In the genomic region with DNA sequence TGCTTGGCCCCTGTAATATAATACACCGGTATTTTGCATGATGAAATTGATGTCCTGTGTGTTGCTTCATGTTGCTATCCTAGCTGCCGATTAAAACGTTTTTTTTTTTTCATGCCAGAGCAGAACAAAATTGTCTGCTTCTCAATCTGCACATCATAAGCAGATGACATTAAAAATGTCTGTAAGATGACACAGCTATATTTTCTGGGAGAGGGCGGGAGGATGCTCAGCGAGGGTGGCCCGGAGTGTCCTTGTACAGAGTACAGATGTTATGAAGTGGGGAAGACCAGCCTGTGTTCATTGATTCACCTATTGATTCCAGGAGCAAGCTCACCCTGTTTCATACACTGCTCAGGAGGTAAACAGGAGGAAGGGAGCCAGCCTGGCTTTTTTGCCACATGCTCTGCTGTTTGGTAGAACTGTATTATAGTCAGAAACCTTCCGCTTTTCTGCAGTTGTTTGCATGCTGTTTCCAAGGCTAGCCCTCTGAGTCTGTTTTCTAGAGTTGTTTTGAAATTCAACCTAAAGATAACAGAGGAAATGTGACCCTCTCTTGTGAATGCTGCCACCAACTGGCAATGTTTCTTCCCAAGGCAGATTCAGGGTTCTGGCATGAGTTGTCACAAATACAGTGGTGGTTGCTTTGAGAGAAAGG, we compare ENCODE assay signal across 9 cellular contexts. TPM values are rescaled to one million over a fixed set of nuclear protein-coding genes. Genes with fewer than 3 reads are reported as not detected.
DNase-seq lines count a peak whose midpoint lies in the region; ATAC-seq and TF ChIP-seq lines count a peak whose summit lies in the region.
"Had no signal": no experiment of that assay in that cellular context is flagged by ENCODE, and none has a peak within 500 bp of the region (broad histone marks: within the 10 kb centered on the region; RNA-seq: fewer than 3 reads in every experiment).

No MANE protein-coding gene starts in this region.

- no peaks in the 10 kb centered on the region for H3K9me2 ChIP-seq in PC-3 (replicated peaks; ENCODE audit: low read length)
- H3K9me2 ChIP-seq in neural cell (ENCODE audit: insufficient read depth, low read length) = no peaks in the 10 kb centered on the region

- intact Hi-C loops in PC-3 (cut with micrococcal nuclease) = loop anchor here (2.0 kb wide), 2 partner anchors 208 to 318 kb away; no protein-coding TSS in a partner anchor

- TF ChIP-seq EP300 in Ishikawa (IDR thresholded peaks at IDR 0.05; ENCODE audit: borderline replicate concordance) = no peak
- TF ChIP-seq EP300 in neural cell (conservative IDR thresholded peaks at IDR 0.05; ENCODE audit: poor library complexity, severe bottlenecking) = no peak

- H3K4me1 ChIP-seq in PC-3 (ENCODE audit: insufficient read depth, low read length) = peaks cover 17% of the 10 kb centered on the region; the same call in 1 of the 2 replicates

- TF ChIP-seq CTCF in PC-3 (conservative IDR thresholded peaks at IDR 0.05; ENCODE audit: low read depth, low read length) (peak; percentile 63), neural cell (IDR thresholded peaks at IDR 0.05; ENCODE audit: poor library complexity, severe bottlenecking) (peak; percentile 83)

- H3K9me3 ChIP-seq in PC-3 (ENCODE audit: low read length) (no peaks in the 10 kb centered on the region), neural cell (ENCODE audit: low read length) (no peaks in the 10 kb centered on the region), MG63 (no peaks in the 10 kb centered on the region)

- no TSS peak for BruUV-seq in PC-3 (replicated peaks; lab: Mats Ljungman, UMichigan)

- TF ChIP-seq RAD21 in Ishikawa (IDR thresholded peaks at IDR 0.05; ENCODE audit: low read depth) (peak; percentile 57), neural cell (conservative IDR thresholded peaks at IDR 0.05) (peak; percentile 86)

- CTCF ChIA-PET in PC-3 (lab: Charles Lee) = no interaction called here

- H3F3A ChIP-seq in PC-3 (ENCODE audit: low read length, unreplicated experiment) (peaks cover 2% of the 10 kb centered on the region), neural cell (ENCODE audit: insufficient read depth, low read length, poor library complexity, severe bottlenecking) (peaks cover 3% of the 10 kb centered on the region)

- no peaks in the 10 kb centered on the region for H3K36me3 ChIP-seq in PC-3 (ENCODE audit: low read depth, low read length)
- no peaks in the 10 kb centered on the region for H3K36me3 ChIP-seq in neural cell (ENCODE audit: insufficient read depth, low read length)
- H3K36me3 ChIP-seq in MG63 = no peaks in the 10 kb centered on the region

- H3K27me3 ChIP-seq in PC-3 (ENCODE audit: low read length) (no peaks in the 10 kb centered on the region), neural cell (ENCODE audit: insufficient read depth, low read depth, low read length) (no peaks in the 10 kb centered on the region), MG63 (peaks cover 52% of the 10 kb centered on the region)

- H3K79me2 ChIP-seq in PC-3 (ENCODE audit: low read length) = no peaks in the 10 kb centered on the region
- H3K79me2 ChIP-seq in neural cell (replicated peaks; ENCODE audit: insufficient read depth, low read length) = no peaks in the 10 kb centered on the region

- peak; percentile 70 for DNase-seq in DMS153 (lab: John Stamatoyannopoulos, UW)
- peak; percentile 58 for DNase-seq in PC-3
- DNase-seq in cerebellar cortex (ENCODE audit: low spot score) = peak; percentile 57
- no peak for DNase-seq in MG63

- H3K4me2 ChIP-seq in PC-3 (ENCODE audit: low read length) (0 out of 2 replicates have a peak overlapping the region, but pooled peaks have one; percentile 34), neural cell (ENCODE audit: low read length) (no peak overlapping the region)

- H3K4me3 ChIP-seq in PC-3 (ENCODE audit: low read length) (no peak overlapping the region), neural cell (ENCODE audit: low read length) (no peak overlapping the region), MG63 (no peak overlapping the region)

- H2AFZ ChIP-seq in PC-3 (ENCODE audit: low read length) = no peak overlapping the region; the same call in 1 of the 2 replicates
- H2AFZ ChIP-seq in neural cell (ENCODE audit: low read depth, low read length) = no peak overlapping the region

- H3K27ac ChIP-seq in PC-3 (ENCODE audit: low read length) = no peak overlapping the region
- no peak overlapping the region for H3K27ac ChIP-seq in neural cell (ENCODE audit: low read length)
- H3K27ac ChIP-seq: VCaP had no signal

- ATAC-seq in PC-3 = no peak
- ATAC-seq in GM19395 (IDR thresholded peaks at IDR 0.05; ENCODE audit: unreplicated experiment) = no peak
- ATAC-seq in HG02870 (IDR thresholded peaks at IDR 0.05; ENCODE audit: unreplicated experiment) = no peak

- H3K9ac ChIP-seq in PC-3 (ENCODE audit: low read length) (no peak overlapping the region), neural cell (ENCODE audit: low read length) (no peak overlapping the region)

- POLR2A ChIA-PET in PC-3 (lab: Charles Lee; ENCODE audit: unreplicated experiment) = no interaction called here

- H4K20me1 ChIP-seq in PC-3 (ENCODE audit: low read length) (no peaks in the 10 kb centered on the region), neural cell (ENCODE audit: insufficient read depth) (no peaks in the 10 kb centered on the region)

TF ChIP-seq in Ishikawa, 13 proteins besides CTCF, POLR2A, EP300 and RAD21:
- TF ChIP-seq TAF1 (IDR thresholded peaks at IDR 0.05; ENCODE audit: low read depth) (no peak), NFIC (IDR thresholded peaks at IDR 0.05) (no peak), FOXM1 (IDR thresholded peaks at IDR 0.05; ENCODE audit: borderline replicate concordance, low read depth) (no peak), USF1 (IDR thresholded peaks at IDR 0.05) (no peak), TEAD4 (IDR thresholded peaks at IDR 0.05) (no peak), EGR1 (IDR thresholded peaks at IDR 0.05) (no peak), TCF12 (IDR thresholded peaks at IDR 0.05; ENCODE audit: low read depth) (no peak)
- TF ChIP-seq, protein P1, sequence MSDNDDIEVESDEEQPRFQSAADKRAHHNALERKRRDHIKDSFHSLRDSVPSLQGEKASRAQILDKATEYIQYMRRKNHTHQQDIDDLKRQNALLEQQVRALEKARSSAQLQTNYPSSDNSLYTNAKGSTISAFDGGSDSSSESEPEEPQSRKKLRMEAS (IDR thresholded peaks at IDR 0.05) = no peak
TF ChIP-seq in Ishikawa: peak in this region for 0.

TF ChIP-seq in neural cell, 6 proteins besides CTCF, POLR2A, EP300 and RAD21:
- no peak for TF ChIP-seq EZH2 (IDR thresholded peaks at IDR 0.05; ENCODE audit: borderline replicate concordance, insufficient read depth, low read length, poor library complexity, severe bottlenecking)
- TF ChIP-seq MXI1 (conservative IDR thresholded peaks at IDR 0.05; ENCODE audit: poor library complexity, severe bottlenecking) = no peak
- no peak for TF ChIP-seq REST (IDR thresholded peaks at IDR 0.05; ENCODE audit: borderline replicate concordance)
- TF ChIP-seq POLR2AphosphoS5 (IDR thresholded peaks at IDR 0.05) = no peak
- no peak for TF ChIP-seq TAF1 (IDR thresholded peaks at IDR 0.05; ENCODE audit: low read depth)
- peak; percentile 86 for TF ChIP-seq SMC3 (conservative IDR thresholded peaks at IDR 0.05; ENCODE audit: poor library complexity)

RNA-seq across cellular contexts. Expression of gene IRS2, which starts 4.7 kb away (rescaled TPM):
- 5.6 and 7.5 TPM in 2 replicates for total RNA-seq in PC-3 (2014; rRNA removed)
- polyA plus RNA-seq in neural cell = 5.8 and 7.1 TPM in 2 replicates
- polyA minus RNA-seq in neural cell = 13.8 and 15.6 TPM in 2 replicates
- 0.33 and 0.35 TPM in 2 replicates for total RNA-seq in MG63 (2014; rRNA removed; shearing (Covaris generic); ENCODE audit: low replicate concordance)
